In the genomic region with DNA sequence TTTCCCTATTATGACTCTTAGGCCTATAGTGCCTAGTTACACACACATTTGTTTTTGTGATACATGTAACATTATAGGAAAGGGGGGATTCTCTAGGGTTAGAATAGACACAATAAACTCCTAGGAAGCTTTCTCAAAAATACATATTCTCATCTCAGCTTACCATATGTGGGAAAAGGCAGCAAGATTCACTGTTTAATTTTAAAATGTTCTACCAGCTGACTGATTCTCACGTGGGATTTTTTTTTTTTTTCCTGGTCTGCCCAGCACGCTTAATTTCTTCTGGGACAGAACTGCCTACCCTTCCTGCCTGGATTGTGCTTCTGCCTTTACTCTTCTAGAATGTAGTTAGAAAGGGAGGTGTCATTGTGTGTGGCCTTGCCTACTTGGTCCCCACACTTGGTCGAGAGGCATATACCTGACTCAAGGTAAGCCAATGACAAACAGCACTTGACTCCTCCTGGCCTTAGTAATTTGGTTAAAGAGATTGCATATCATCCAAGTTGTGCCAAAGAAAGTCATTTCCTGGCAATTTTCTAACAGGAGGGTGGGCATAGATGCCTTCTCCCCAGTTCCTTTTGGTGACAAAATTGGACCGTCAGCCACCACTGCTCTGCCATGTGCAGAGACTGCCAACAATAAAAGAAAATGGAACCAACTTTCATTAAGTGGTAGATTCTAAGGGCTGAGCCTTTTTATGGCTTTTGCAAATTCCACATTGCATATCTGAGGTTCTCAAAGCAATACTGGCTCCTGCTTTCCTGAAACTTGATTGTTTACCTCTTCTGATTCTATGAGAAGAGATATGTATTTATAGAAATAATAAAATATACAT, we compare ENCODE assay signal across 9 cellular contexts. TPM values are rescaled to one million over a fixed set of nuclear protein-coding genes. Genes with fewer than 3 reads are reported as not detected.
DNase-seq lines count a peak whose midpoint lies in the region; ATAC-seq, FAIRE-seq and TF ChIP-seq lines count a peak whose summit lies in the region.
"Had no signal": no experiment of that assay in that cellular context is flagged by ENCODE, and none has a peak within 500 bp of the region (broad histone marks: within the 10 kb centered on the region; RNA-seq: fewer than 3 reads in every experiment).

No MANE protein-coding gene starts in this region.

- H3K27ac ChIP-seq in C4-2B: peak overlapping the region; percentile 32; the same call in 1 of the 2 replicates
- H3K27ac ChIP-seq in Karpas-422 (ENCODE audit: low read length): no peak overlapping the region
- peak overlapping the region; percentile 66; the same call in 2 of the 3 replicates for H3K27ac ChIP-seq in K562 (ENCODE audit: extremely low read depth, low read depth, low read length)

- DNase-seq in Karpas-422 (no peak), K562 (ENCODE audit: extremely low read depth in 1 of 4, low spot score in 3 of 4) (no peak), NCI-H1092 (lab: John Stamatoyannopoulos, UW) (no peak), NCI-H1092 treated with DMSO at 0.1 percent for 48 hours (lab: John Stamatoyannopoulos, UW) (no peak), Ammon's horn (ENCODE audit: low spot score) (no peak)
- no peak for DNase-seq in naive thymus-derived CD8-positive, alpha-beta T cell
- no peak for DNase-seq in activated CD4-positive, alpha-beta T cell treated with anti-CD3 and anti-CD28 coated beads for 48 hours
- DNase-seq: cerebellar nuclear complex had no signal

- H3K4me2 ChIP-seq in Karpas-422 (ENCODE audit: low read depth, low read length, poor library complexity, severe bottlenecking) (peak overlapping the region; percentile 79), K562 (ENCODE audit: insufficient read depth, low read length) (no peak overlapping the region)

- POLR2A ChIA-PET in K562 (lab: Yijun Ruan, JAX): interaction anchor here (0.6 to 1.0 kb wide), 3 partner anchors 9 to 50 kb away, joined by 3 to 4 read pairs (median 3); no protein-coding TSS in a partner anchor
- POLR2A ChIA-PET in naive thymus-derived CD8-positive, alpha-beta T cell (lab: Charles Lee): interaction anchor here (0.8 to 3.3 kb wide), 10 partner anchors 8 to 357 kb away, joined by 3 to 34 read pairs (median 4); partner anchors contain the start of genes CCNL1 and TIPARP

- H3K27ac Mint-ChIP-seq in naive thymus-derived CD8-positive, alpha-beta T cell: peak overlapping the region; percentile 83 to 98 (median 96)

- no peaks in the 10 kb centered on the region for H3K27me3 Mint-ChIP-seq in naive thymus-derived CD8-positive, alpha-beta T cell

- FAIRE-seq in K562 (lab: Jason Lieb, UNC): peak; percentile 72

- H3K4me1 ChIP-seq in Karpas-422 (ENCODE audit: low read length) (peaks cover 39% of the 10 kb centered on the region), K562 (replicated peaks in 1 of 2; ENCODE audit: control insufficient read depth in 2 of 2, insufficient read depth in 2 of 2, low read length in 2 of 2) (peaks cover 12 to 14% of the 10 kb centered on the region in 2 experiments; a peak in 4 of 5 replicates)

- H2AFZ ChIP-seq in Karpas-422 (ENCODE audit: low read length) (peak overlapping the region; percentile 85), K562 (ENCODE audit: low read depth, low read length) (peak overlapping the region; percentile 97)

- in situ Hi-C loops in K562 (cut with MboI): no loop called here

- CTCF ChIA-PET in K562 (lab: Yijun Ruan, JAX; ENCODE audit: low intra/inter-chr PET ratio): no interaction called here

- no peaks in the 10 kb centered on the region for H3K9me1 ChIP-seq in K562 (ENCODE audit: control insufficient read depth, insufficient read depth, low read length)

- no peaks in the 10 kb centered on the region for H3K9me3 ChIP-seq in Karpas-422 (ENCODE audit: low read length)
- no peaks in the 10 kb centered on the region for H3K9me3 ChIP-seq in K562 (replicated peaks; ENCODE audit: control insufficient read depth, insufficient read depth, low read depth, low read length)

- H3K9me2 ChIP-seq in Karpas-422 (replicated peaks; ENCODE audit: insufficient read depth, low read length): no peaks in the 10 kb centered on the region

- no peak for TF ChIP-seq RAD21 in K562 (CRISPR knock-in tag; conservative IDR thresholded peaks at IDR 0.05 in 1 of 2, IDR thresholded peaks at IDR 0.05 in 1 of 2)

- peaks cover 0 to 10% (median 4%) of the 10 kb centered on the region in 3 donors for H3K36me3 Mint-ChIP-seq in naive thymus-derived CD8-positive, alpha-beta T cell

- no peak for TF ChIP-seq POLR2A in K562 (conservative IDR thresholded peaks at IDR 0.05)

- BruUV-seq in K562 (replicated peaks; lab: Mats Ljungman, UMichigan): no TSS peak

- H4K20me1 ChIP-seq in Karpas-422 (ENCODE audit: insufficient read depth, low read depth, low read length) (no peaks in the 10 kb centered on the region), K562 (replicated peaks; ENCODE audit: control insufficient read depth, insufficient read depth, low read length) (no peaks in the 10 kb centered on the region)

- H3K4me3 ChIP-seq in Karpas-422 (ENCODE audit: low read length) (peak overlapping the region; percentile 70), K562 (no peak overlapping the region)

- TF ChIP-seq EP300 in K562 (IDR thresholded peaks at IDR 0.05; ENCODE audit: low read length): no peak

- H3K27me3 ChIP-seq in Karpas-422 (ENCODE audit: low read length) (no peaks in the 10 kb centered on the region), K562 (ENCODE audit: control insufficient read depth in 2 of 2, insufficient read depth in 2 of 2, low read length in 2 of 2) (no peaks in the 10 kb centered on the region)

- no peak for ATAC-seq in K562
- peak in 1 of 2 donors; percentile 1 for ATAC-seq in naive thymus-derived CD8-positive, alpha-beta T cell

- H3K36me3 ChIP-seq in Karpas-422 (ENCODE audit: insufficient read depth, low read length) (no peaks in the 10 kb centered on the region), K562 (ENCODE audit: control insufficient read depth, insufficient read depth, low read length) (no peaks in the 10 kb centered on the region)

- 58% methylated on average over 4 of the region's 4 CpGs for WGBS in K562 (ENCODE audit: insufficient coverage, low coverage, missing lambda C conversion rate)

- H3K79me2 ChIP-seq in Karpas-422 (ENCODE audit: low read length) (no peaks in the 10 kb centered on the region), K562 (ENCODE audit: control insufficient read depth, insufficient read depth, low read length) (no peaks in the 10 kb centered on the region)

- TF ChIP-seq CTCF in C4-2B (conservative IDR thresholded peaks at IDR 0.05): no peak
- TF ChIP-seq CTCF in K562 (IDR thresholded peaks at IDR 0.05 in 2 of 3, conservative IDR thresholded peaks at IDR 0.05 in 1 of 3; ENCODE audit: insufficient read depth in 2 of 3, low read depth in 1 of 3, low read length in 3 of 3): no peak

- H3K4me1 Mint-ChIP-seq in naive thymus-derived CD8-positive, alpha-beta T cell: peaks cover 15 to 32% (median 24%) of the 10 kb centered on the region in 4 donors

- H3K9ac ChIP-seq in Karpas-422 (ENCODE audit: low read length) (peak overlapping the region; percentile 72), K562 (ENCODE audit: insufficient read depth in 1 of 2, low read depth in 2 of 2, low read length in 2 of 2) (peak overlapping the region in 1 of 2 experiments; percentile 56; a peak in 2 of 4 replicates)

- peak overlapping the region; percentile 90 to 97 (median 95) for H3K4me3 Mint-ChIP-seq in naive thymus-derived CD8-positive, alpha-beta T cell

- H3K9me3 Mint-ChIP-seq in naive thymus-derived CD8-positive, alpha-beta T cell: peaks cover 0 to 4% (median 0%) of the 10 kb centered on the region in 9 donors

- intact Hi-C loops in K562 (cut with micrococcal nuclease): loop anchor here (5.0 to 10.0 kb wide), 2 partner anchors 131 to 263 kb away; partner anchors contain the start of gene SSR3

TF ChIP-seq in K562, 482 proteins besides CTCF, POLR2A, EP300 and RAD21 (continues in another document):
- TF ChIP-seq SREBF1 (IDR thresholded peaks at IDR 0.05; ENCODE audit: borderline replicate concordance, low read depth, low read length): no peak
- TF ChIP-seq ARID1B (IDR thresholded peaks at IDR 0.05): no peak
- TF ChIP-seq RFX5 (IDR thresholded peaks at IDR 0.05; ENCODE audit: low read depth, low read length): no peak
- no peak for TF ChIP-seq KLF13 (tag; IDR thresholded peaks at IDR 0.05; ENCODE audit: borderline replicate concordance, low read depth)
- TF ChIP-seq, protein P1, sequence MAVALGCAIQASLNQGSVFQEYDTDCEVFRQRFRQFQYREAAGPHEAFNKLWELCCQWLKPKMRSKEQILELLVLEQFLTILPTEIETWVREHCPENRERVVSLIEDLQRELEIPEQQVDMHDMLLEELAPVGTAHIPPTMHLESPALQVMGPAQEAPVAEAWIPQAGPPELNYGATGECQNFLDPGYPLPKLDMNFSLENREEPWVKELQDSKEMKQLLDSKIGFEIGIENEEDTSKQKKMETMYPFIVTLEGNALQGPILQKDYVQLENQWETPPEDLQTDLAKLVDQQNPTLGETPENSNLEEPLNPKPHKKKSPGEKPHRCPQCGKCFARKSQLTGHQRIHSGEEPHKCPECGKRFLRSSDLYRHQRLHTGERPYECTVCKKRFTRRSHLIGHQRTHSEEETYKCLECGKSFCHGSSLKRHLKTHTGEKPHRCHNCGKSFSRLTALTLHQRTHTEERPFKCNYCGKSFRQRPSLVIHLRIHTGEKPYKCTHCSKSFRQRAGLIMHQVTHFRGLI (CRISPR knock-in tag; IDR thresholded peaks at IDR 0.05): no peak
- TF ChIP-seq GATAD2B (IDR thresholded peaks at IDR 0.05; ENCODE audit: borderline replicate concordance): no peak

RNA-seq across cellular contexts. Expression of gene LEKR1, which starts 8.0 kb away (rescaled TPM):
- 2.3 and 6.4 TPM in 2 replicates for total RNA-seq in Karpas-422 (2014; rRNA removed; shearing (Covaris generic); ENCODE audit: low replicate concordance)
- total RNA-seq in K562 (2011; cell fraction: chromatin; rRNA removed; ENCODE audit: low replicate concordance): 2.5 and 5.3 TPM in 2 replicates
- total RNA-seq in K562 (2011; cell fraction: nucleolus; rRNA removed): 1.5 and 3.0 TPM in 2 replicates
- total RNA-seq in K562 (2011; cell fraction: nucleoplasm; rRNA removed): 2.2 and 5.3 TPM in 2 replicates
- total RNA-seq in K562 (2014; rRNA removed) (0.33 and 0.91 TPM in 2 replicates), K562 (2014; rRNA removed; fragmentation: Illumina TruSeq; extraction: Trizol) (1.8 TPM in 2 replicates), K562 (2015; rRNA removed; fragmentation: Illumina TruSeq; extraction: Trizol) (0.87 and 1.1 TPM in 2 replicates), K562 (2021) (0.98 and 1.4 TPM in 2 replicates)
- polyA plus RNA-seq in K562 (2011; rRNA removed) (1.1 and 1.2 TPM in 2 replicates), K562 (2014; fragmentation: Illumina TruSeq; extraction: Trizol) (0.55 and 0.77 TPM in 2 replicates), K562 (2014; fragmentation: Nextera tagmentation; extraction: Ambion mirVana) (1 to 10 TPM; 1.3 to 1.8 TPM), K562 (2014; rRNA removed) (0.76 and 0.89 TPM in 2 replicates)
- polyA plus RNA-seq in K562 (2011; cell fraction: cytosol; rRNA removed): 0.22 and 0.31 TPM in 2 replicates
- polyA plus RNA-seq in K562 (2011; cell fraction: nucleus; rRNA removed): 1.2 TPM in 2 replicates
- 1.3 and 2.3 TPM in 2 replicates for polyA plus RNA-seq in K562 (2012)
- 3.7 and 5.4 TPM in 2 replicates for polyA minus RNA-seq in K562 (2011; rRNA and poly(A)+ RNA removed)
- polyA minus RNA-seq in K562 (2011; cell fraction: cytosol; rRNA and poly(A)+ RNA removed): not detected in 2 replicates
- polyA minus RNA-seq in K562 (2011; cell fraction: nucleus; rRNA and poly(A)+ RNA removed): 6.1 and 8.0 TPM in 2 replicates
- total RNA-seq in naive thymus-derived CD8-positive, alpha-beta T cell: 1 to 10 TPM; 3.0 TPM
- 1 to 10 TPM in 1 of 3 donors, under 1 TPM in 2; 0.33 to 1.4 (median 0.67) TPM for polyA plus RNA-seq in naive thymus-derived CD8-positive, alpha-beta T cell
